In genomic region chr11:91850533-91851305, GRCh38 we compare ENCODE assay signal across 1 cellular context.
TF ChIP-seq lines count a peak whose summit lies in the region.

No MANE protein-coding gene starts in this region.

TF ChIP-seq in H1, 55 proteins besides CTCF, POLR2A, EP300 and RAD21:
- TF ChIP-seq SIN3A (conservative IDR thresholded peaks at IDR 0.05 in 1 of 2, IDR thresholded peaks at IDR 0.05 in 1 of 2; ENCODE audit: low read depth in 1 of 2, low read length in 2 of 2), result no peak
- TF ChIP-seq BRCA1 (IDR thresholded peaks at IDR 0.05; ENCODE audit: low read depth, low read length), result no peak
- no peak for TF ChIP-seq E2F6 (IDR thresholded peaks at IDR 0.05)
- TF ChIP-seq NANOG (IDR thresholded peaks at IDR 0.05; ENCODE audit: insufficient read depth, low read depth, low read length, poor library complexity, severe bottlenecking), result no peak
- no peak for TF ChIP-seq KDM4A (IDR thresholded peaks at IDR 0.05; ENCODE audit: low read depth, low read length, severe bottlenecking)
- TF ChIP-seq MAX (IDR thresholded peaks at IDR 0.05), result no peak
- TF ChIP-seq SP1 (IDR thresholded peaks at IDR 0.05; ENCODE audit: low read depth, low read length), result no peak
- no peak for TF ChIP-seq JUND (IDR thresholded peaks at IDR 0.05; ENCODE audit: low read length)
- TF ChIP-seq RNF2 (IDR thresholded peaks at IDR 0.05; ENCODE audit: borderline replicate concordance, low read depth, low read length, missing control alignments, poor library complexity, severe bottlenecking), result no peak
- TF ChIP-seq SRF (IDR thresholded peaks at IDR 0.05; ENCODE audit: low read depth, low read length), result no peak
- no peak for TF ChIP-seq EZH2 (IDR thresholded peaks at IDR 0.05; ENCODE audit: low read depth, low read length, severe bottlenecking)
- no peak for TF ChIP-seq TEAD4 (IDR thresholded peaks at IDR 0.05; ENCODE audit: low read depth, low read length)
- no peak for TF ChIP-seq NRF1 (IDR thresholded peaks at IDR 0.05; ENCODE audit: low read depth, low read length)
- TF ChIP-seq CBX5 (IDR thresholded peaks at IDR 0.05; ENCODE audit: low read depth, low read length), result no peak
- TF ChIP-seq MAFK (IDR thresholded peaks at IDR 0.05; ENCODE audit: low read depth, low read length), result no peak
- no peak for TF ChIP-seq TBP (IDR thresholded peaks at IDR 0.05; ENCODE audit: low read depth, low read length)
- no peak for TF ChIP-seq RXRA (IDR thresholded peaks at IDR 0.05; ENCODE audit: insufficient read depth, low read depth, low read length)
